19 cellular contexts compared by ENCODE assay signal in the genomic region with DNA sequence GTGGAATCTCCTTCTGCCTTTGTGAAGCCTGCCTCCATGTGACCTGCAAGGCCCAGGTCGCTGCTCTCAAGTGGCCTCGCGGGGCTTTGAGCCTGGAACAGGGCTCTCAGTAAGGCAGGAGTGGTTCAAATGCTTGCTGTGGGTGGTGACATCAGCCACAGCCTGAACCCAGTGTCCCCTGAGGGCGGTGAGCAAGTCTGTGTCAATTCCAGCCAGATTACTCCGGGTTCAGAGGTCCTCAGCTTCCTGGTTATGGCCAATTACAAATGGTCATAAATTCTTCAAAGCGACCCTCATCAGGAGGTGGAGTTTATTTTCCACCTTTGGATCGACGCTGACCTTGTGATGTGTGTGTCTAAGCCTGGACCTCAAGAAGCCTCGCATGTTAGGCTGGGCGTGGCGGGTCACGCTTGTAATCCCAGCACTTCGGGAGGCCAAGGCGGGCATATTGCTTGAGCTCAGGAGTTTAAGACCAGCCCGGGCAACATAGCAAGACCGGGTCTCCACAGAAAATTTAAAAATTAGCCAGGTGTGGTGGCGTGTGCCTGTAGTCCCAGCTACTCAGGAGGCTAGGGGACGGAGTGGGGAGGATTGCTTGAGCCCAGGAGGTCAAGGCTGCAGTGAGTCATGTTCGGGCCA. TPM values are rescaled to one million over a fixed set of nuclear protein-coding genes. Genes with fewer than 3 reads are reported as not detected.
DNase-seq lines count a peak whose midpoint lies in the region; ATAC-seq and TF ChIP-seq lines count a peak whose summit lies in the region.
"Had no signal": no experiment of that assay in that cellular context is flagged by ENCODE, and none has a peak within 500 bp of the region (broad histone marks: within the 10 kb centered on the region; RNA-seq: fewer than 3 reads in every experiment).

No MANE protein-coding gene starts in this region.

- no peaks in the 10 kb centered on the region for H4K20me1 ChIP-seq in HCT116 (ENCODE audit: insufficient read depth)

- no peak overlapping the region for H3K27ac Mint-ChIP-seq in WTC11
- H3K27ac Mint-ChIP-seq in activated CD8-positive, alpha-beta T cell treated with anti-CD3 and anti-CD28 coated beads for 36 hours: no peak overlapping the region
- H3K27ac Mint-ChIP-seq: T-cell had no signal

- CTCF ChIA-PET in HCT116 (lab: Charles Lee): interaction anchor here (1.0 to 4.9 kb wide), 2 partner anchors 9 to 96 kb away, joined by 4 to 21 read pairs; no protein-coding TSS in a partner anchor
- CTCF ChIA-PET in WTC11 (lab: Charles Lee): interaction anchor here (1.9 kb wide), 1 partner anchor 97 kb away, joined by 6 read pairs; no protein-coding TSS in a partner anchor
- CTCF ChIA-PET in activated CD8-positive, alpha-beta T cell treated with anti-CD3 and anti-CD28 coated beads for 36 hours (lab: Charles Lee): interaction anchor here (4.4 kb wide), 1 partner anchor 9 kb away, joined by 15 read pairs; no protein-coding TSS in a partner anchor

- ATAC-seq in HCT116: peak; percentile 90
- no peak for ATAC-seq in WTC11
- ATAC-seq in right lobe of liver: peak in 3 of 4 donors; percentile 24 to 92 (median 81)
- ATAC-seq in GM18858 (IDR thresholded peaks at IDR 0.05; ENCODE audit: unreplicated experiment): no peak
- ATAC-seq in activated CD8-positive, alpha-beta T cell treated with anti-CD3 and anti-CD28 coated beads for 36 hours: no peak
- ATAC-seq in activated T-cell treated with anti-CD3 and anti-CD28 coated beads, Interleukin-2, amount 50 U/mL, for 4 hours: no peak
- ATAC-seq: T-cell had no signal

- intact Hi-C loops in HCT116 (cut with micrococcal nuclease) (no loop called here), right lobe of liver (cut with DNase I) (no loop called here)
- intact Hi-C loops in activated CD8-positive, alpha-beta T cell treated with anti-CD3 and anti-CD28 coated beads for 36 hours (cut with micrococcal nuclease): no loop called here

- BruUV-seq in HCT116 (replicated peaks; lab: Mats Ljungman, UMichigan): no TSS peak

- peak overlapping the region; percentile 32 for H3K9ac ChIP-seq in HCT116 (ENCODE audit: low read length)

- H3K4me1 ChIP-seq in HCT116 (ENCODE audit: control insufficient read depth in 1 of 2, insufficient read depth in 2 of 2, low read length in 2 of 2): peaks cover 19 to 53% of the 10 kb centered on the region in 2 experiments
- peaks cover 0 to 5% (median 0%) of the 10 kb centered on the region in 4 donors for H3K4me1 ChIP-seq in right lobe of liver
- H3K4me1 ChIP-seq: adrenal gland, thyroid gland had no signal

- TF ChIP-seq CTCF in HCT116 (IDR thresholded peaks at IDR 0.05 in 2 of 3, conservative IDR thresholded peaks at IDR 0.05 in 1 of 3; ENCODE audit: borderline replicate concordance in 1 of 3, insufficient read depth in 1 of 3, low read depth in 2 of 3, low read length in 2 of 3): no peak
- no peak for TF ChIP-seq CTCF in WTC11 (IDR thresholded peaks at IDR 0.05)
- TF ChIP-seq CTCF in right lobe of liver (IDR thresholded peaks at IDR 0.05): no peak
- no peak for TF ChIP-seq CTCF in activated CD8-positive, alpha-beta T cell treated with anti-CD3 and anti-CD28 coated beads for 36 hours (IDR thresholded peaks at IDR 0.05)

- H3K27me3 Mint-ChIP-seq in WTC11 (ENCODE audit: low read depth): no peaks in the 10 kb centered on the region
- no peaks in the 10 kb centered on the region for H3K27me3 Mint-ChIP-seq in activated CD8-positive, alpha-beta T cell treated with anti-CD3 and anti-CD28 coated beads for 36 hours
- H3K27me3 Mint-ChIP-seq in activated T-cell treated with anti-CD3 and anti-CD28 coated beads, Interleukin-2, amount 50 U/mL, for 4 hours (ENCODE audit: low read depth): no peaks in the 10 kb centered on the region

- H3K4me1 Mint-ChIP-seq in WTC11: no peaks in the 10 kb centered on the region
- no peaks in the 10 kb centered on the region for H3K4me1 Mint-ChIP-seq in activated CD8-positive, alpha-beta T cell treated with anti-CD3 and anti-CD28 coated beads for 36 hours (ENCODE audit: low read depth)
- H3K4me1 Mint-ChIP-seq in activated T-cell treated with anti-CD3 and anti-CD28 coated beads, Interleukin-2, amount 50 U/mL, for 4 hours (ENCODE audit: low read depth): no peaks in the 10 kb centered on the region
- H3K4me1 Mint-ChIP-seq: T-cell had no signal

- POLR2A ChIA-PET in HCT116 (lab: Charles Lee) (no interaction called here), WTC11 (lab: Charles Lee) (no interaction called here)
- POLR2A ChIA-PET in activated CD8-positive, alpha-beta T cell treated with anti-CD3 and anti-CD28 coated beads for 36 hours (lab: Charles Lee): interaction anchor here (0.7 to 1.1 kb wide), 2 partner anchors 108 to 328 kb away, joined by 3 read pairs; no protein-coding TSS in a partner anchor

- no peaks in the 10 kb centered on the region for H3K9me3 ChIP-seq in HCT116 (ENCODE audit: control insufficient read depth in 1 of 2, insufficient read depth in 1 of 2, low read depth in 1 of 2, low read length in 2 of 2)
- H3K9me3 ChIP-seq in right lobe of liver: no peaks in the 10 kb centered on the region
- H3K9me3 ChIP-seq: adrenal gland, esophagus muscularis mucosa, thyroid gland had no signal

- H3K36me3 ChIP-seq in HCT116 (ENCODE audit: control insufficient read depth in 1 of 2, insufficient read depth in 2 of 2, low read length in 2 of 2) (no peaks in the 10 kb centered on the region), right lobe of liver (no peaks in the 10 kb centered on the region)
- H3K36me3 ChIP-seq: thyroid gland had no signal

- H3K27me3 ChIP-seq in HCT116 (ENCODE audit: insufficient read depth, low read length) (no peaks in the 10 kb centered on the region), right lobe of liver (no peaks in the 10 kb centered on the region)
- H3K27me3 ChIP-seq: adrenal gland, esophagus muscularis mucosa, thyroid gland had no signal

- H2AFZ ChIP-seq in HCT116 (ENCODE audit: low read depth, low read length, poor library complexity, severe bottlenecking): peak overlapping the region; percentile 61

- H3K27ac ChIP-seq in HCT116 (ENCODE audit: low read depth, low read length) (no peak overlapping the region), right lobe of liver (no peak overlapping the region)
- H3K27ac ChIP-seq: adrenal gland, esophagus muscularis mucosa, HL-60, thyroid gland had no signal

- H3K9me3 Mint-ChIP-seq in WTC11: no peaks in the 10 kb centered on the region
- no peaks in the 10 kb centered on the region for H3K9me3 Mint-ChIP-seq in activated CD8-positive, alpha-beta T cell treated with anti-CD3 and anti-CD28 coated beads for 36 hours
- H3K9me3 Mint-ChIP-seq in activated T-cell treated with anti-CD3 and anti-CD28 coated beads, Interleukin-2, amount 50 U/mL, for 4 hours: no peaks in the 10 kb centered on the region
- H3K9me3 Mint-ChIP-seq: T-cell had no signal

- RAD21 ChIA-PET in HCT116 (lab: Charles Lee; ENCODE audit: low non-redundant PET in 1 of 2, low total read pairs in 2 of 2, uncharacterized antibody in 2 of 2, unreplicated experiment in 2 of 2): interaction anchor here in 1 of 2 experiments (0.7 kb wide), 1 partner anchor 18 kb away, joined by 3 read pairs; no protein-coding TSS in a partner anchor

- no peak for TF ChIP-seq POLR2A in HCT116 (IDR thresholded peaks at IDR 0.05; ENCODE audit: borderline replicate concordance, extremely low read depth, insufficient read depth, insufficient read length)
- TF ChIP-seq POLR2A in right lobe of liver (IDR thresholded peaks at IDR 0.05): no peak

- H3K4me3 Mint-ChIP-seq in WTC11: no peak overlapping the region
- no peak overlapping the region for H3K4me3 Mint-ChIP-seq in activated CD8-positive, alpha-beta T cell treated with anti-CD3 and anti-CD28 coated beads for 36 hours
- H3K4me3 Mint-ChIP-seq in activated T-cell treated with anti-CD3 and anti-CD28 coated beads, Interleukin-2, amount 50 U/mL, for 4 hours: no peak overlapping the region
- H3K4me3 Mint-ChIP-seq: T-cell had no signal

- H3K4me3 ChIP-seq in HCT116 (replicated peaks in 1 of 2; ENCODE audit: low read depth in 1 of 2, low read length in 2 of 2) (peak overlapping the region in 1 of 2 experiments; percentile 4; a peak in 1 of 4 replicates), right lobe of liver (no peak overlapping the region)
- H3K4me3 ChIP-seq: adrenal gland, esophagus muscularis mucosa, thyroid gland had no signal

- H3K4me2 ChIP-seq in HCT116 (ENCODE audit: low read length): peak overlapping the region; percentile 59

- 66% methylated on average over 15 of the region's 19 CpGs for whole genome bisulfite sequencing in right lobe of liver (ENCODE audit: insufficient coverage, low coverage, low lambda C conversion rate, missing lambda C conversion rate)

- TF ChIP-seq RAD21 in HCT116 (IDR thresholded peaks at IDR 0.05; ENCODE audit: low read depth): no peak

- no peaks in the 10 kb centered on the region for H3K36me3 Mint-ChIP-seq in WTC11
- no peaks in the 10 kb centered on the region for H3K36me3 Mint-ChIP-seq in activated CD8-positive, alpha-beta T cell treated with anti-CD3 and anti-CD28 coated beads for 36 hours (ENCODE audit: low read depth)
- no peaks in the 10 kb centered on the region for H3K36me3 Mint-ChIP-seq in activated T-cell treated with anti-CD3 and anti-CD28 coated beads, Interleukin-2, amount 50 U/mL, for 4 hours (ENCODE audit: insufficient read depth)
- H3K36me3 Mint-ChIP-seq: T-cell had no signal

- no peaks in the 10 kb centered on the region for H3K79me2 ChIP-seq in HCT116 (ENCODE audit: insufficient read depth, low read length)

- DNase-seq in A172 (ENCODE audit: low spot score) (peak; percentile 29), HCT116 (ENCODE audit: low read depth, low spot score) (peak; percentile 81), WTC11 (ENCODE audit: low spot score) (no peak), right lobe of liver (no peak)
- DNase-seq in activated CD8-positive, alpha-beta memory T cell treated with anti-CD3 and anti-CD28 coated beads, Interleukin-2, amount 50 U/mL, for 48 hours: no peak
- no peak for DNase-seq in activated CD8-positive, alpha-beta T cell treated with anti-CD3 and anti-CD28 coated beads for 36 hours
- DNase-seq in activated T-cell treated with anti-CD3 and anti-CD28 coated beads, Interleukin-2, amount 50 U/mL, for 4 hours: no peak
- DNase-seq: activated T-cell treated with anti-CD3 and anti-CD28 coated beads, Interleukin-2, amount 50 U/mL, for 1 hour; adrenal gland; DND-41; midbrain; MM.1S; NCI-H2227 treated with DMSO at 0.1 percent for 48 hours; stimulated activated CD4-positive, alpha-beta T cell treated with anti-CD3 and anti-CD28 coated beads, Interleukin-15, amount 100 ng/mL, for 24 hours; T-cell; thyroid gland had no signal

- no peaks in the 10 kb centered on the region for H3K9me2 ChIP-seq in HCT116 (ENCODE audit: insufficient read depth)

RNA-seq across cellular contexts. Expression of gene LGALS3BP, which starts 17.3 kb away (rescaled TPM):
- total RNA-seq in A172 (2014; rRNA removed; shearing (Covaris generic)): 352 and 514 TPM in 2 replicates
- total RNA-seq in HCT116 (2021; ENCODE audit: unreplicated experiment): 389 TPM
- 454 and 562 TPM in 2 replicates for polyA plus RNA-seq in HCT116 (2012)
- 57.9 to 88.6 TPM (median 86.9 TPM) in 3 replicates for total RNA-seq in WTC11 (2021)
- total RNA-seq in right lobe of liver: 100 to 1,000 TPM in 4 of 6 experiments, 10 to 100 TPM in 2; 82.8 to 257 (median 121) TPM
- total RNA-seq in activated CD8-positive, alpha-beta T cell treated with anti-CD3 and anti-CD28 coated beads for 36 hours: 10 to 100 TPM; 41.4 to 50.8 TPM
- 10 to 100 TPM; 14.5 to 32.1 (median 29.9) TPM for total RNA-seq in activated T-cell treated with anti-CD3 and anti-CD28 coated beads, Interleukin-2, amount 50 U/mL, for 4 hours

RNA-seq across cellular contexts. Expression of gene TIMP2, which starts 37.3 kb away (rescaled TPM):
- 257 and 279 TPM in 2 replicates for total RNA-seq in A172 (2014; rRNA removed; shearing (Covaris generic))
- 64.8 TPM for total RNA-seq in HCT116 (2021; ENCODE audit: unreplicated experiment)
- 42.7 and 52.9 TPM in 2 replicates for polyA plus RNA-seq in HCT116 (2012)
- total RNA-seq in WTC11 (2021): 36.9 to 39.3 TPM (median 37.1 TPM) in 3 replicates
- total RNA-seq in right lobe of liver: 10 to 100 TPM; 18.9 to 36.1 (median 26.7) TPM
- total RNA-seq in activated CD8-positive, alpha-beta T cell treated with anti-CD3 and anti-CD28 coated beads for 36 hours: 1 to 10 TPM; 2.4 to 2.5 TPM
- 1 to 10 TPM in 1 of 3 donors, under 1 TPM in 2; 0.63 to 1.0 (median 0.81) TPM for total RNA-seq in activated T-cell treated with anti-CD3 and anti-CD28 coated beads, Interleukin-2, amount 50 U/mL, for 4 hours

RNA-seq across cellular contexts. Expression of gene CANT1, which starts 47.1 kb away (rescaled TPM):
- total RNA-seq in A172 (2014; rRNA removed; shearing (Covaris generic)): 81.4 and 90.1 TPM in 2 replicates
- total RNA-seq in HCT116 (2021; ENCODE audit: unreplicated experiment) (97.1 TPM), WTC11 (2021) (34.1 to 39.7 TPM (median 35.1 TPM) in 3 replicates), right lobe of liver (10 to 100 TPM; 15.6 to 26.3 (median 18.7) TPM)
- polyA plus RNA-seq in HCT116 (2012): 85.2 and 106 TPM in 2 replicates
- 10 to 100 TPM; 41.4 to 48.2 TPM for total RNA-seq in activated CD8-positive, alpha-beta T cell treated with anti-CD3 and anti-CD28 coated beads for 36 hours
- 10 to 100 TPM; 46.7 to 68.6 (median 55.5) TPM for total RNA-seq in activated T-cell treated with anti-CD3 and anti-CD28 coated beads, Interleukin-2, amount 50 U/mL, for 4 hours

RNA-seq across cellular contexts. Expression of gene CEP295NL, which starts 59.5 kb away (rescaled TPM):
- 0.81 and 0.89 TPM in 2 replicates for total RNA-seq in A172 (2014; rRNA removed; shearing (Covaris generic))
- total RNA-seq in HCT116 (2021; ENCODE audit: unreplicated experiment): 1.9 TPM
- polyA plus RNA-seq in HCT116 (2012): 0.13 and 0.22 TPM in 2 replicates
- total RNA-seq in WTC11 (2021): 0.61 to 0.89 TPM (median 0.89 TPM) in 3 replicates
- total RNA-seq in right lobe of liver: 1 to 10 TPM in 1 of 6 experiments, under 1 TPM in 5; 0.19 to 1.0 (median 0.53) TPM
- under 1 TPM in 1 of 2 experiments, not detected in 1; 0.18 TPM for total RNA-seq in activated CD8-positive, alpha-beta T cell treated with anti-CD3 and anti-CD28 coated beads for 36 hours
- total RNA-seq in activated T-cell treated with anti-CD3 and anti-CD28 coated beads, Interleukin-2, amount 50 U/mL, for 4 hours: not detected

Comparison
In these comparisons a context has a peak if more than half of its experiments do, and no peak if none do; other contexts are left out.
1. DNase-seq: peak in A172 (single experiment) and HCT116 (single experiment); none in WTC11 (single experiment), right lobe of liver (0 of 3), activated CD8-positive, alpha-beta memory T cell treated with anti-CD3 and anti-CD28 coated beads, Interleukin-2, amount 50 U/mL, for 48 hours (single experiment), activated CD8-positive, alpha-beta T cell treated with anti-CD3 and anti-CD28 coated beads for 36 hours (single experiment) and activated T-cell treated with anti-CD3 and anti-CD28 coated beads, Interleukin-2, amount 50 U/mL, for 4 hours (single experiment).
2. ATAC-seq: peak in HCT116 (single experiment) and right lobe of liver (3 of 4); none in WTC11 (single experiment), GM18858 (single experiment), activated CD8-positive, alpha-beta T cell treated with anti-CD3 and anti-CD28 coated beads for 36 hours (single experiment) and activated T-cell treated with anti-CD3 and anti-CD28 coated beads, Interleukin-2, amount 50 U/mL, for 4 hours (0 of 2).
3. RNA of gene TIMP2, which starts 37.3 kb away (total RNA-seq): 257 to 279 TPM in A172, 64.8 TPM in HCT116 (single experiment), 36.9 to 39.3 TPM in WTC11 and 18.9 to 36.1 TPM in right lobe of liver; 2.4 to 2.5 TPM in activated CD8-positive, alpha-beta T cell treated with anti-CD3 and anti-CD28 coated beads for 36 hours and 0.63 to 1.0 TPM in activated T-cell treated with anti-CD3 and anti-CD28 coated beads, Interleukin-2, amount 50 U/mL, for 4 hours; every median in the first group is over 4 times any median in the second.